1 cellular context compared by ENCODE assay signal in genomic region chr19:46573679-46574522, GRCh38.
TF ChIP-seq lines count a peak whose summit lies in the region.

No MANE protein-coding gene starts in this region.

TF ChIP-seq in HepG2, 621 proteins besides CTCF, POLR2A, EP300 and RAD21 (continued from another document):
- TF ChIP-seq, protein P1, sequence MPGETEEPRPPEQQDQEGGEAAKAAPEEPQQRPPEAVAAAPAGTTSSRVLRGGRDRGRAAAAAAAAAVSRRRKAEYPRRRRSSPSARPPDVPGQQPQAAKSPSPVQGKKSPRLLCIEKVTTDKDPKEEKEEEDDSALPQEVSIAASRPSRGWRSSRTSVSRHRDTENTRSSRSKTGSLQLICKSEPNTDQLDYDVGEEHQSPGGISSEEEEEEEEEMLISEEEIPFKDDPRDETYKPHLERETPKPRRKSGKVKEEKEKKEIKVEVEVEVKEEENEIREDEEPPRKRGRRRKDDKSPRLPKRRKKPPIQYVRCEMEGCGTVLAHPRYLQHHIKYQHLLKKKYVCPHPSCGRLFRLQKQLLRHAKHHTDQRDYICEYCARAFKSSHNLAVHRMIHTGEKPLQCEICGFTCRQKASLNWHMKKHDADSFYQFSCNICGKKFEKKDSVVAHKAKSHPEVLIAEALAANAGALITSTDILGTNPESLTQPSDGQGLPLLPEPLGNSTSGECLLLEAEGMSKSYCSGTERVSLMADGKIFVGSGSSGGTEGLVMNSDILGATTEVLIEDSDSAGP (CRISPR knock-in tag; IDR thresholded peaks at IDR 0.05; ENCODE audit: borderline replicate concordance): no peak
- no peak for TF ChIP-seq ZFP37 (CRISPR knock-in tag; IDR thresholded peaks at IDR 0.05; ENCODE audit: borderline replicate concordance)
- TF ChIP-seq GPN1 (CRISPR knock-in tag; IDR thresholded peaks at IDR 0.05; ENCODE audit: borderline replicate concordance): no peak
- TF ChIP-seq, protein P2, sequence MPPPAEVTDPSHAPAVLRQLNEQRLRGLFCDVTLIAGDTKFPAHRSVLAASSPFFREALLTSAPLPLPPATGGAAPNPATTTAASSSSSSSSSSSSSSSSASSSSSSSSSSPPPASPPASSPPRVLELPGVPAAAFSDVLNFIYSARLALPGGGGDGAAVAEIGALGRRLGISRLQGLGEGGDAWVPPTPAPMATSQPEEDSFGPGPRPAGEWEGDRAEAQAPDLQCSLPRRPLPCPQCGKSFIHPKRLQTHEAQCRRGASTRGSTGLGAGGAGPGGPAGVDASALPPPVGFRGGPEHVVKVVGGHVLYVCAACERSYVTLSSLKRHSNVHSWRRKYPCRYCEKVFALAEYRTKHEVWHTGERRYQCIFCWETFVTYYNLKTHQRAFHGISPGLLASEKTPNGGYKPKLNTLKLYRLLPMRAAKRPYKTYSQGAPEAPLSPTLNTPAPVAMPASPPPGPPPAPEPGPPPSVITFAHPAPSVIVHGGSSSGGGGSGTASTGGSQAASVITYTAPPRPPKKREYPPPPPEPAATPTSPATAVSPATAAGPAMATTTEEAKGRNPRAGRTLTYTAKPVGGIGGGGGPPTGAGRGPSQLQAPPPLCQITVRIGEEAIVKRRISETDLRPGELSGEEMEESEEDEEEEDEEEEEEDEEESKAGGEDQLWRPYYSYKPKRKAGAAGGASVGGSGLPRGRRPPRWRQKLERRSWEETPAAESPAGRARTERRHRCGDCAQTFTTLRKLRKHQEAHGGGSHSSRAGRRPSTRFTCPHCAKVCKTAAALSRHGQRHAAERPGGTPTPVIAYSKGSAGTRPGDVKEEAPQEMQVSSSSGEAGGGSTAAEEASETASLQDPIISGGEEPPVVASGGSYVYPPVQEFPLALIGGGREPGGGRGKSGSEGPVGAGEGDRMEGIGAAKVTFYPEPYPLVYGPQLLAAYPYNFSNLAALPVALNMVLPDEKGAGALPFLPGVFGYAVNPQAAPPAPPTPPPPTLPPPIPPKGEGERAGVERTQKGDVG (CRISPR knock-in tag; IDR thresholded peaks at IDR 0.05; ENCODE audit: borderline replicate concordance): no peak
- no peak for TF ChIP-seq CC2D1A (CRISPR knock-in tag; IDR thresholded peaks at IDR 0.05)
- TF ChIP-seq ADNP (CRISPR knock-in tag; IDR thresholded peaks at IDR 0.05): no peak
- TF ChIP-seq ZNF761 (CRISPR knock-in tag; conservative IDR thresholded peaks at IDR 0.05): no peak
- TF ChIP-seq TP53 (CRISPR knock-in tag; conservative IDR thresholded peaks at IDR 0.05): no peak
- no peak for TF ChIP-seq ZNF660 (CRISPR knock-in tag; IDR thresholded peaks at IDR 0.05; ENCODE audit: borderline replicate concordance, low read depth)
- TF ChIP-seq EEA1 (CRISPR knock-in tag; IDR thresholded peaks at IDR 0.05; ENCODE audit: borderline replicate concordance): no peak
- TF ChIP-seq ZNF33A (CRISPR knock-in tag; IDR thresholded peaks at IDR 0.05; ENCODE audit: borderline replicate concordance): no peak
- TF ChIP-seq ZNF614 (CRISPR knock-in tag; IDR thresholded peaks at IDR 0.05; ENCODE audit: borderline replicate concordance): no peak
- TF ChIP-seq PBX2 (CRISPR knock-in tag; IDR thresholded peaks at IDR 0.05): no peak
- TF ChIP-seq SIX1 (CRISPR knock-in tag; IDR thresholded peaks at IDR 0.05; ENCODE audit: borderline replicate concordance): no peak
- TF ChIP-seq SRY (CRISPR knock-in tag; IDR thresholded peaks at IDR 0.05): no peak
- TF ChIP-seq SOX6 (IDR thresholded peaks at IDR 0.05): no peak
- TF ChIP-seq SOX6 (CRISPR knock-in tag; IDR thresholded peaks at IDR 0.05): peak; percentile 56
- no peak for TF ChIP-seq BHLHE40 (IDR thresholded peaks at IDR 0.05; ENCODE audit: low read length)
- TF ChIP-seq, protein P3, sequence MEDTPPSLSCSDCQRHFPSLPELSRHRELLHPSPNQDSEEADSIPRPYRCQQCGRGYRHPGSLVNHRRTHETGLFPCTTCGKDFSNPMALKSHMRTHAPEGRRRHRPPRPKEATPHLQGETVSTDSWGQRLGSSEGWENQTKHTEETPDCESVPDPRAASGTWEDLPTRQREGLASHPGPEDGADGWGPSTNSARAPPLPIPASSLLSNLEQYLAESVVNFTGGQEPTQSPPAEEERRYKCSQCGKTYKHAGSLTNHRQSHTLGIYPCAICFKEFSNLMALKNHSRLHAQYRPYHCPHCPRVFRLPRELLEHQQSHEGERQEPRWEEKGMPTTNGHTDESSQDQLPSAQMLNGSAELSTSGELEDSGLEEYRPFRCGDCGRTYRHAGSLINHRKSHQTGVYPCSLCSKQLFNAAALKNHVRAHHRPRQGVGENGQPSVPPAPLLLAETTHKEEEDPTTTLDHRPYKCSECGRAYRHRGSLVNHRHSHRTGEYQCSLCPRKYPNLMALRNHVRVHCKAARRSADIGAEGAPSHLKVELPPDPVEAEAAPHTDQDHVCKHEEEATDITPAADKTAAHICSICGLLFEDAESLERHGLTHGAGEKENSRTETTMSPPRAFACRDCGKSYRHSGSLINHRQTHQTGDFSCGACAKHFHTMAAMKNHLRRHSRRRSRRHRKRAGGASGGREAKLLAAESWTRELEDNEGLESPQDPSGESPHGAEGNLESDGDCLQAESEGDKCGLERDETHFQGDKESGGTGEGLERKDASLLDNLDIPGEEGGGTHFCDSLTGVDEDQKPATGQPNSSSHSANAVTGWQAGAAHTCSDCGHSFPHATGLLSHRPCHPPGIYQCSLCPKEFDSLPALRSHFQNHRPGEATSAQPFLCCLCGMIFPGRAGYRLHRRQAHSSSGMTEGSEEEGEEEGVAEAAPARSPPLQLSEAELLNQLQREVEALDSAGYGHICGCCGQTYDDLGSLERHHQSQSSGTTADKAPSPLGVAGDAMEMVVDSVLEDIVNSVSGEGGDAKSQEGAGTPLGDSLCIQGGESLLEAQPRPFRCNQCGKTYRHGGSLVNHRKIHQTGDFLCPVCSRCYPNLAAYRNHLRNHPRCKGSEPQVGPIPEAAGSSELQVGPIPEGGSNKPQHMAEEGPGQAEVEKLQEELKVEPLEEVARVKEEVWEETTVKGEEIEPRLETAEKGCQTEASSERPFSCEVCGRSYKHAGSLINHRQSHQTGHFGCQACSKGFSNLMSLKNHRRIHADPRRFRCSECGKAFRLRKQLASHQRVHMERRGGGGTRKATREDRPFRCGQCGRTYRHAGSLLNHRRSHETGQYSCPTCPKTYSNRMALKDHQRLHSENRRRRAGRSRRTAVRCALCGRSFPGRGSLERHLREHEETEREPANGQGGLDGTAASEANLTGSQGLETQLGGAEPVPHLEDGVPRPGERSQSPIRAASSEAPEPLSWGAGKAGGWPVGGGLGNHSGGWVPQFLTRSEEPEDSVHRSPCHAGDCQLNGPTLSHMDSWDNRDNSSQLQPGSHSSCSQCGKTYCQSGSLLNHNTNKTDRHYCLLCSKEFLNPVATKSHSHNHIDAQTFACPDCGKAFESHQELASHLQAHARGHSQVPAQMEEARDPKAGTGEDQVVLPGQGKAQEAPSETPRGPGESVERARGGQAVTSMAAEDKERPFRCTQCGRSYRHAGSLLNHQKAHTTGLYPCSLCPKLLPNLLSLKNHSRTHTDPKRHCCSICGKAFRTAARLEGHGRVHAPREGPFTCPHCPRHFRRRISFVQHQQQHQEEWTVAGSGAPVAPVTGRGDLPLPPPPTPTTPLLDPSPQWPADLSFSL (CRISPR knock-in tag; IDR thresholded peaks at IDR 0.05): no peak
- no peak for TF ChIP-seq ERF (CRISPR knock-in tag; IDR thresholded peaks at IDR 0.05)
